ENCODE assay signal across 22 cellular contexts in the genomic region with DNA sequence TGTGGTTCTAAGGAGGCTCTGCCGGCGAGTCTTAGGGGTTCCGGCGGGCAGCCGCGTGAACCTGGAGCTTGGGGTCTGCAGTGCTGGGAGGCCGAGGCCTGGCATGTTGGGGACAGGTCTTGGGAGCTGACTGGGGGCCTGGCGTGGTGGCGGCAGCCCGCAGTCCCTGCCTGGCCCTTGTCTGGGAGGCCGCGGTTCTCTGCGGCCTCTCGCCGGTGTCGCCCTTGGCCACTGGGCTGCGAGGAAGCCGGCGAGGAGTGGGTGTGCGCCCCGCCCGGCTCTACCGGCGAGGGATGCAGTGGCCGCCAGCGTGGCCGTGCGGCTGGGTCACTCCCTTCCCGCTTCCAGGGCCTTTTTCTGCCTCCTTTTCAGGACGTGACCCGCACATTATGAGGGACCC. TPM values are rescaled to one million over a fixed set of nuclear protein-coding genes. Genes with fewer than 3 reads are reported as not detected.
DNase-seq lines count a peak whose midpoint lies in the region; ATAC-seq and TF ChIP-seq lines count a peak whose summit lies in the region.
"Had no signal": no experiment of that assay in that cellular context is flagged by ENCODE, and none has a peak within 500 bp of the region (broad histone marks: within the 10 kb centered on the region; RNA-seq: fewer than 3 reads in every experiment).

No MANE protein-coding gene starts in this region.

- no peaks in the 10 kb centered on the region for H3K9me2 ChIP-seq in GM23338 (ENCODE audit: insufficient read depth)

- TF ChIP-seq CTCF in GM23338 (conservative IDR thresholded peaks at IDR 0.05; ENCODE audit: low read depth in 2 of 2) (no peak), chondrocyte (IDR thresholded peaks at IDR 0.05) (no peak)

- peaks cover 29% of the 10 kb centered on the region for H3K4me1 Mint-ChIP-seq in GM23338
- H3K4me1 Mint-ChIP-seq in chondrocyte (ENCODE audit: low read depth), result peaks cover 29% of the 10 kb centered on the region

- DNase-seq in Right ventricle myocardium inferior (ENCODE audit: missing footprints), result peak; percentile 50
- DNase-seq in left ventricle myocardium superior, result no peak
- no peak for DNase-seq in GM23338 (ENCODE audit: low spot score)
- DNase-seq in chondrocyte (ENCODE audit: low spot score), result peak; percentile 91
- peak; percentile 28 for DNase-seq in retina
- DNase-seq in COLO829 (ENCODE audit: low spot score), result no peak
- DNase-seq: Caco-2; CD4-positive, CD25-positive, alpha-beta regulatory T cell; DMS 273 treated with DMSO at 0.1 percent for 48 hours; DMS79 treated with DMSO at 0.1 percent for 48 hours; MV-4-11; NCI-H1105 treated with DMSO at 0.1 percent for 48 hours; NCI-H2029 treated with DMSO at 0.1 percent for 48 hours; NCI-H446; NCI-H526; Peyer's patch had no signal

- H3K4me1 ChIP-seq in GM23338 (ENCODE audit: insufficient read depth), result no peaks in the 10 kb centered on the region
- H3K4me1 ChIP-seq: A549, Peyer's patch had no signal

- H3K36me3 Mint-ChIP-seq in GM23338 (ENCODE audit: low read depth) (peaks cover 12% of the 10 kb centered on the region), chondrocyte (ENCODE audit: low read depth) (peaks cover 7% of the 10 kb centered on the region)

- peak overlapping the region; percentile 46 for H3K4me3 ChIP-seq in GM23338
- H3K4me3 ChIP-seq: A549, GM12878, HAP-1, Peyer's patch, SJSA1 had no signal

- H3K4me3 Mint-ChIP-seq in GM23338 (peak overlapping the region; percentile 63; the same call in 2 of the 3 replicates), chondrocyte (ENCODE audit: unreplicated experiment) (no peak overlapping the region)

- no peaks in the 10 kb centered on the region for H3K9me3 Mint-ChIP-seq in GM23338
- no peaks in the 10 kb centered on the region for H3K9me3 Mint-ChIP-seq in chondrocyte (ENCODE audit: low read depth)

- H3F3A ChIP-seq in GM23338 (replicated peaks; ENCODE audit: low read depth), result no peaks in the 10 kb centered on the region

- H3K27ac Mint-ChIP-seq in GM23338, result no peak overlapping the region
- H3K27ac Mint-ChIP-seq in chondrocyte (ENCODE audit: unreplicated experiment), result no peak overlapping the region

- no peak overlapping the region for H2AFZ ChIP-seq in GM23338

- peaks cover 36% of the 10 kb centered on the region for H4K20me1 ChIP-seq in GM23338 (replicated peaks; ENCODE audit: insufficient read depth)

- no peak for ATAC-seq in Right ventricle myocardium inferior
- no peak for ATAC-seq in left ventricle myocardium superior
- peak; percentile 63 for ATAC-seq in GM23338
- no peak for ATAC-seq in HG02981 (IDR thresholded peaks at IDR 0.05; ENCODE audit: unreplicated experiment)
- ATAC-seq: A549, GM12878 had no signal

- no peaks in the 10 kb centered on the region for H3K36me3 ChIP-seq in GM23338 (ENCODE audit: insufficient read depth)

- peak overlapping the region; percentile 72 for H3K4me2 ChIP-seq in GM23338
- H3K4me2 ChIP-seq: A549, KMS-11 had no signal

- H3K27me3 Mint-ChIP-seq in GM23338 (ENCODE audit: insufficient read depth, low read depth, poor library complexity) (peaks cover 10% of the 10 kb centered on the region), chondrocyte (ENCODE audit: low read depth) (no peaks in the 10 kb centered on the region)
- H3K27me3 Mint-ChIP-seq: CD4-positive, CD25-positive, alpha-beta regulatory T cell had no signal

- no peak overlapping the region for H3K27ac ChIP-seq in GM23338 (ENCODE audit: low read depth)
- H3K27ac ChIP-seq: A549, KMS-11, Peyer's patch, SJSA1 had no signal

- H3K27me3 ChIP-seq in GM23338 (ENCODE audit: insufficient read depth), result no peaks in the 10 kb centered on the region
- H3K27me3 ChIP-seq: Peyer's patch, SJSA1 had no signal

- intact Hi-C loops in Right ventricle myocardium inferior (cut with DNase I) (no loop called here), left ventricle myocardium superior (cut with micrococcal nuclease) (no loop called here)

- H3K79me2 ChIP-seq in GM23338 (replicated peaks; ENCODE audit: insufficient read depth), result peaks cover 80% of the 10 kb centered on the region

TF ChIP-seq in GM23338, 12 proteins besides CTCF, POLR2A, EP300 and RAD21 (continues in another document):
- no peak for TF ChIP-seq EZH2 (IDR thresholded peaks at IDR 0.05; ENCODE audit: low read depth, unreplicated experiment)
- TF ChIP-seq, protein P1, sequence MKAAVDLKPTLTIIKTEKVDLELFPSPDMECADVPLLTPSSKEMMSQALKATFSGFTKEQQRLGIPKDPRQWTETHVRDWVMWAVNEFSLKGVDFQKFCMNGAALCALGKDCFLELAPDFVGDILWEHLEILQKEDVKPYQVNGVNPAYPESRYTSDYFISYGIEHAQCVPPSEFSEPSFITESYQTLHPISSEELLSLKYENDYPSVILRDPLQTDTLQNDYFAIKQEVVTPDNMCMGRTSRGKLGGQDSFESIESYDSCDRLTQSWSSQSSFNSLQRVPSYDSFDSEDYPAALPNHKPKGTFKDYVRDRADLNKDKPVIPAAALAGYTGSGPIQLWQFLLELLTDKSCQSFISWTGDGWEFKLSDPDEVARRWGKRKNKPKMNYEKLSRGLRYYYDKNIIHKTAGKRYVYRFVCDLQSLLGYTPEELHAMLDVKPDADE (IDR thresholded peaks at IDR 0.05), result no peak
- TF ChIP-seq, protein P2, sequence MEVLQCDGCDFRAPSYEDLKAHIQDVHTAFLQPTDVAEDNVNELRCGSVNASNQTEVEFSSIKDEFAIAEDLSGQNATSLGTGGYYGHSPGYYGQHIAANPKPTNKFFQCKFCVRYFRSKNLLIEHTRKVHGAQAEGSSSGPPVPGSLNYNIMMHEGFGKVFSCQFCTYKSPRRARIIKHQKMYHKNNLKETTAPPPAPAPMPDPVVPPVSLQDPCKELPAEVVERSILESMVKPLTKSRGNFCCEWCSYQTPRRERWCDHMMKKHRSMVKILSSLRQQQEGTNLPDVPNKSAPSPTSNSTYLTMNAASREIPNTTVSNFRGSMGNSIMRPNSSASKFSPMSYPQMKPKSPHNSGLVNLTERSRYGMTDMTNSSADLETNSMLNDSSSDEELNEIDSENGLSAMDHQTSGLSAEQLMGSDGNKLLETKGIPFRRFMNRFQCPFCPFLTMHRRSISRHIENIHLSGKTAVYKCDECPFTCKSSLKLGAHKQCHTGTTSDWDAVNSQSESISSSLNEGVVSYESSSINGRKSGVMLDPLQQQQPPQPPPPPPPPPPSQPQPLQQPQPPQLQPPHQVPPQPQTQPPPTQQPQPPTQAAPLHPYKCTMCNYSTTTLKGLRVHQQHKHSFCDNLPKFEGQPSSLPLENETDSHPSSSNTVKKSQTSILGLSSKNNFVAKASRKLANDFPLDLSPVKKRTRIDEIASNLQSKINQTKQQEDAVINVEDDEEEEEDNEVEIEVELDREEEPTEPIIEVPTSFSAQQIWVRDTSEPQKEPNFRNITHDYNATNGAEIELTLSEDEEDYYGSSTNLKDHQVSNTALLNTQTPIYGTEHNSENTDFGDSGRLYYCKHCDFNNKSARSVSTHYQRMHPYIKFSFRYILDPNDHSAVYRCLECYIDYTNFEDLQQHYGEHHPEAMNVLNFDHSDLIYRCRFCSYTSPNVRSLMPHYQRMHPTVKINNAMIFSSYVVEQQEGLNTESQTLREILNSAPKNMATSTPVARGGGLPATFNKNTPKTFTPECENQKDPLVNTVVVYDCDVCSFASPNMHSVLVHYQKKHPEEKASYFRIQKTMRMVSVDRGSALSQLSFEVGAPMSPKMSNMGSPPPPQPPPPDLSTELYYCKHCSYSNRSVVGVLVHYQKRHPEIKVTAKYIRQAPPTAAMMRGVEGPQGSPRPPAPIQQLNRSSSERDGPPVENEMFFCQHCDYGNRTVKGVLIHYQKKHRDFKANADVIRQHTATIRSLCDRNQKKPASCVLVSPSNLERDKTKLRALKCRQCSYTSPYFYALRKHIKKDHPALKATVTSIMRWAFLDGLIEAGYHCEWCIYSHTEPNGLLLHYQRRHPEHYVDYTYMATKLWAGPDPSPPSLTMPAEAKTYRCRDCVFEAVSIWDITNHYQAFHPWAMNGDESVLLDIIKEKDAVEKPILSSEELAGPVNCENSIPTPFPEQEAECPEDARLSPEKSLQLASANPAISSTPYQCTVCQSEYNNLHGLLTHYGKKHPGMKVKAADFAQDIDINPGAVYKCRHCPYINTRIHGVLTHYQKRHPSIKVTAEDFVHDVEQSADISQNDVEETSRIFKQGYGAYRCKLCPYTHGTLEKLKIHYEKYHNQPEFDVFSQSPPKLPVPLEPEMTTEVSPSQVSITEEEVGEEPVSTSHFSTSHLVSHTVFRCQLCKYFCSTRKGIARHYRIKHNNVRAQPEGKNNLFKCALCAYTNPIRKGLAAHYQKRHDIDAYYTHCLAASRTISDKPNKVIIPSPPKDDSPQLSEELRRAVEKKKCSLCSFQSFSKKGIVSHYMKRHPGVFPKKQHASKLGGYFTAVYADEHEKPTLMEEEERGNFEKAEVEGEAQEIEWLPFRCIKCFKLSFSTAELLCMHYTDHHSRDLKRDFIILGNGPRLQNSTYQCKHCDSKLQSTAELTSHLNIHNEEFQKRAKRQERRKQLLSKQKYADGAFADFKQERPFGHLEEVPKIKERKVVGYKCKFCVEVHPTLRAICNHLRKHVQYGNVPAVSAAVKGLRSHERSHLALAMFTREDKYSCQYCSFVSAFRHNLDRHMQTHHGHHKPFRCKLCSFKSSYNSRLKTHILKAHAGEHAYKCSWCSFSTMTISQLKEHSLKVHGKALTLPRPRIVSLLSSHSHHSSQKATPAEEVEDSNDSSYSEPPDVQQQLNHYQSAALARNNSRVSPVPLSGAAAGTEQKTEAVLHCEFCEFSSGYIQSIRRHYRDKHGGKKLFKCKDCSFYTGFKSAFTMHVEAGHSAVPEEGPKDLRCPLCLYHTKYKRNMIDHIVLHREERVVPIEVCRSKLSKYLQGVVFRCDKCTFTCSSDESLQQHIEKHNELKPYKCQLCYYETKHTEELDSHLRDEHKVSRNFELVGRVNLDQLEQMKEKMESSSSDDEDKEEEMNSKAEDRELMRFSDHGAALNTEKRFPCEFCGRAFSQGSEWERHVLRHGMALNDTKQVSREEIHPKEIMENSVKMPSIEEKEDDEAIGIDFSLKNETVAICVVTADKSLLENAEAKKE (CRISPR knock-in tag; IDR thresholded peaks at IDR 0.05), result no peak
- no peak for TF ChIP-seq NANOG (IDR thresholded peaks at IDR 0.05; ENCODE audit: borderline replicate concordance)
- TF ChIP-seq JUNB (IDR thresholded peaks at IDR 0.05; ENCODE audit: unreplicated experiment), result no peak

RNA-seq across cellular contexts. Expression of a gene that starts 36.3 kb away (rescaled TPM):
- total RNA-seq in Right ventricle myocardium inferior (63.1 TPM), left ventricle myocardium superior (68.4 TPM), chondrocyte (205 to 247 TPM (median 242 TPM) in 3 replicates)
- 76.4 and 80.4 TPM in 2 replicates for total RNA-seq in GM23338 (2014; rRNA removed; shearing (Covaris generic))
- 11.7 and 12.5 TPM in 2 replicates for polyA plus RNA-seq in GM23338 (2016; fragmentation: Nextera tagmentation; extraction: Ambion mirVana)

Comparison
In these comparisons a context has a peak if more than half of its experiments do, and no peak if none do; other contexts are left out.
1. DNase-seq: peak in Right ventricle myocardium inferior (single experiment), chondrocyte (single experiment) and retina (single experiment); none in left ventricle myocardium superior (single experiment), GM23338 (single experiment) and COLO829 (single experiment).